In genomic region chr9:80208662-80209061, GRCh38 we compare ENCODE assay signal across 10 cellular contexts.
"Had no signal": no experiment of that assay in that cellular context is flagged by ENCODE, and none has a peak within 500 bp of the region (broad histone marks: within the 10 kb centered on the region; RNA-seq: fewer than 3 reads in every experiment).

No MANE protein-coding gene starts in this region.

- ATAC-seq: HCT116, HepG2 had no signal

- H3K9ac ChIP-seq: GM23248 had no signal

- H3K9me3 ChIP-seq: HAP-1 had no signal

- H3K4me1 ChIP-seq: HAP-1 had no signal

- DNase-seq: GM23248, H7, HFFc6, KBM-7 had no signal

- H3K4me3 Mint-ChIP-seq: HFFc6, IgD-negative memory B cell had no signal

- H3K4me1 Mint-ChIP-seq: IgD-negative memory B cell had no signal

- FAIRE-seq: H1, HepG2 had no signal

- H3K36me3 ChIP-seq: HAP-1 had no signal

- H2AFZ ChIP-seq: GM23248 had no signal

- H3K4me3 ChIP-seq: GM23248, HAP-1 had no signal

- H3K27ac ChIP-seq: GM23248, HL-60 had no signal

- H3K27ac Mint-ChIP-seq: HFFc6, IgD-negative memory B cell had no signal
